ENCODE assay signal across 20 cellular contexts in the genomic region with DNA sequence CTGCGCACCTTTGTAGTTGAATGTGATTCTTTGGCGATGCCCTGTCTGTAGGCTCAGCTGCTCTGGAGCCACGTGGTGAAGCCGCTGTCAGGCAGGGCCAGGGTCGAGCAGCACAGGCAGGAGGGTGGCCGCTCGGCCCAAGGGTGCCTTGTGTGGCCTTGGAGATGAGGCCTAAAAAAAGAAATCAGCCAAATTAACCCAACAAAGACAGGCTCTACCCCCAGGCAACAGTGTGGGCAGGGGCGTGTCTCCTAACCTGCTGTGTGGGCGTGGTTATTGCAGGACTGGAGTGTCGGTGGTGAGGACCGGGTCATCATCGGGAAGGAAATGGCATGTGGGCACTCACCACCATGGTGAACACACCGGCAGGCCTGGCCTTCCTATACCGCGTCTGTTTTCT. TPM values are rescaled to one million over a fixed set of nuclear protein-coding genes. Genes with fewer than 3 reads are reported as not detected.
A peak's percentile ranks its signal among the peaks of the same experiment; 100 is the strongest.
DNase-seq lines count a peak whose midpoint lies in the region; ATAC-seq and TF ChIP-seq lines count a peak whose summit lies in the region.
"Had no signal": no experiment of that assay in that cellular context is flagged by ENCODE, and none has a peak within 500 bp of the region (broad histone marks: within the 10 kb centered on the region; RNA-seq: fewer than 3 reads in every experiment).

No MANE protein-coding gene starts in this region.

- H3K4me1 Mint-ChIP-seq in activated CD8-positive, alpha-beta memory T cell treated with anti-CD3 and anti-CD28 coated beads, Interleukin-2, amount 10 ng/mL, durations not matched to agents 7 days and 5 days = no peaks in the 10 kb centered on the region
- H3K4me1 Mint-ChIP-seq in glutamatergic neuron (ENCODE audit: low read depth, unreplicated experiment) = peaks cover 8% of the 10 kb centered on the region

- H3K9me3 Mint-ChIP-seq in activated CD8-positive, alpha-beta memory T cell treated with anti-CD3 and anti-CD28 coated beads, Interleukin-2, amount 10 ng/mL, durations not matched to agents 7 days and 5 days (ENCODE audit: low read depth) = no peaks in the 10 kb centered on the region
- H3K9me3 Mint-ChIP-seq in glutamatergic neuron (ENCODE audit: unreplicated experiment) = peaks cover 6% of the 10 kb centered on the region
- H3K9me3 Mint-ChIP-seq: IgD-negative memory B cell had no signal

- H3K9ac ChIP-seq in NT2/D1 (ENCODE audit: insufficient read length, low read depth) = peak overlapping the region; percentile 32
- H3K9ac ChIP-seq: GM23248, KMS-11 had no signal

- CTCF ChIA-PET in activated CD8-positive, alpha-beta memory T cell treated with anti-CD3 and anti-CD28 coated beads, Interleukin-2, amount 10 ng/mL, durations not matched to agents 7 days and 5 days (lab: Charles Lee) = no interaction called here

- no peak overlapping the region for H3K27ac Mint-ChIP-seq in activated CD8-positive, alpha-beta memory T cell treated with anti-CD3 and anti-CD28 coated beads, Interleukin-2, amount 10 ng/mL, durations not matched to agents 7 days and 5 days
- H3K27ac Mint-ChIP-seq in glutamatergic neuron (ENCODE audit: unreplicated experiment) = peak overlapping the region; percentile 86
- H3K27ac Mint-ChIP-seq: B cell, IgD-negative memory B cell had no signal

- DNase-seq in activated CD8-positive, alpha-beta memory T cell treated with anti-CD3 and anti-CD28 coated beads, Interleukin-2, amount 10 ng/mL, durations not matched to agents 7 days and 5 days = no peak
- no peak for DNase-seq in activated CD8-positive, alpha-beta memory T cell treated with anti-CD3 and anti-CD28 coated beads for 24 hours
- DNase-seq in NT2/D1 (ENCODE audit: low read depth, low spot score) (no peak), glutamatergic neuron (no peak), SK-N-DZ (ENCODE audit: low spot score) (no peak), DMS153 treated with DMSO at 0.1 percent for 48 hours (lab: John Stamatoyannopoulos, UW; ENCODE audit: unreplicated experiment) (no peak), HCEC 1CT (no peak), NCI-H226 (no peak)
- DNase-seq: Calu3, GM23248, MM.1S, NCI-H1694, NCI-H2029 treated with DMSO at 0.1 percent for 48 hours, NCI-H69, SHP77 treated with DMSO at 0.1 percent for 48 hours had no signal

- H3K36me3 ChIP-seq in NT2/D1 (ENCODE audit: insufficient read depth, insufficient read length, low read length) = peaks cover 98% of the 10 kb centered on the region

- peak; percentile 16 for ATAC-seq in activated CD8-positive, alpha-beta memory T cell treated with anti-CD3 and anti-CD28 coated beads, Interleukin-2, amount 10 ng/mL, durations not matched to agents 7 days and 5 days

- H3K9me3 ChIP-seq in NT2/D1 (ENCODE audit: insufficient read depth, low read length) = no peaks in the 10 kb centered on the region
- H3K9me3 ChIP-seq: HAP-1 had no signal

- H3K4me3 ChIP-seq in NT2/D1 (ENCODE audit: insufficient read length, low read depth) = no peak overlapping the region
- H3K4me3 ChIP-seq: GM23248, HAP-1, SK-N-MC had no signal

- peaks cover 25% of the 10 kb centered on the region for H3K4me1 ChIP-seq in NT2/D1 (ENCODE audit: insufficient read depth, insufficient read length)
- H3K4me1 ChIP-seq: HAP-1 had no signal

- TF ChIP-seq CTCF in glutamatergic neuron (IDR thresholded peaks at IDR 0.05; ENCODE audit: partially characterized antibody, unreplicated experiment) = no peak

- peaks cover 2% of the 10 kb centered on the region for H3K27me3 Mint-ChIP-seq in activated CD8-positive, alpha-beta memory T cell treated with anti-CD3 and anti-CD28 coated beads, Interleukin-2, amount 10 ng/mL, durations not matched to agents 7 days and 5 days
- peaks cover 4% of the 10 kb centered on the region for H3K27me3 Mint-ChIP-seq in glutamatergic neuron (ENCODE audit: unreplicated experiment)

- H3K27me3 ChIP-seq in NT2/D1 (ENCODE audit: insufficient read depth, insufficient read length) = no peaks in the 10 kb centered on the region

- no peak overlapping the region for H3K4me3 Mint-ChIP-seq in activated CD8-positive, alpha-beta memory T cell treated with anti-CD3 and anti-CD28 coated beads, Interleukin-2, amount 10 ng/mL, durations not matched to agents 7 days and 5 days
- H3K4me3 Mint-ChIP-seq in glutamatergic neuron (ENCODE audit: unreplicated experiment) = no peak overlapping the region
- H3K4me3 Mint-ChIP-seq: B cell, IgD-negative memory B cell had no signal

- no peaks in the 10 kb centered on the region for H3K36me3 Mint-ChIP-seq in activated CD8-positive, alpha-beta memory T cell treated with anti-CD3 and anti-CD28 coated beads, Interleukin-2, amount 10 ng/mL, durations not matched to agents 7 days and 5 days
- no peaks in the 10 kb centered on the region for H3K36me3 Mint-ChIP-seq in glutamatergic neuron (ENCODE audit: unreplicated experiment)
- H3K36me3 Mint-ChIP-seq: IgD-negative memory B cell had no signal

RNA-seq across cellular contexts. Expression of a gene that starts 34.3 kb away (rescaled TPM):
- 1 to 10 TPM; 1.0 to 1.4 TPM for total RNA-seq in activated CD8-positive, alpha-beta memory T cell treated with anti-CD3 and anti-CD28 coated beads, Interleukin-2, amount 10 ng/mL, durations not matched to agents 7 days and 5 days
- 296 TPM for total RNA-seq in glutamatergic neuron (ENCODE audit: unreplicated experiment)
- 116 and 118 TPM in 2 replicates for polyA plus RNA-seq in SK-N-DZ (2014; cell fraction: cytosol; rRNA removed)
- 496 and 557 TPM in 2 replicates for polyA plus RNA-seq in SK-N-DZ (2014; cell fraction: nucleus; rRNA removed)
- total RNA-seq: B cell had no signal

Comparison
In these comparisons a context has a peak if more than half of its experiments do, and no peak if none do; other contexts are left out.
1. RNA of a gene that starts 34.3 kb away (total RNA-seq): 296 TPM in glutamatergic neuron (single experiment); 1.0 to 1.4 TPM in activated CD8-positive, alpha-beta memory T cell treated with anti-CD3 and anti-CD28 coated beads, Interleukin-2, amount 10 ng/mL, durations not matched to agents 7 days and 5 days; every median in the first group is over 100 times any median in the second.